Comparison of ENCODE assay signal across 19 cellular contexts in genomic region chr3:161251716-161252115, GRCh38. TPM values are rescaled to one million over a fixed set of nuclear protein-coding genes. Genes with fewer than 3 reads are reported as not detected.
DNase-seq lines count a peak whose midpoint lies in the region; ATAC-seq, FAIRE-seq and TF ChIP-seq lines count a peak whose summit lies in the region.
"Had no signal": no experiment of that assay in that cellular context is flagged by ENCODE, and none has a peak within 500 bp of the region (broad histone marks: within the 10 kb centered on the region; RNA-seq: fewer than 3 reads in every experiment).

No MANE protein-coding gene starts in this region.

- POLR2A ChIA-PET in IMR-90 (lab: Charles Lee; ENCODE audit: unreplicated experiment) = no interaction called here
- POLR2A ChIA-PET in RWPE1 (lab: Yijun Ruan, JAX; ENCODE audit: low non-redundant PET) = no interaction called here

- intact Hi-C loops in IMR-90 (cut with micrococcal nuclease) = no loop called here

- no peak for TF ChIP-seq RAD21 in IMR-90 (IDR thresholded peaks at IDR 0.05; ENCODE audit: low read length)

- no peak overlapping the region for H4K5ac ChIP-seq in IMR-90 (ENCODE audit: low read depth, low read length)

- ATAC-seq in IMR-90 (ENCODE audit: low read depth) = no peak
- no peak for ATAC-seq in GM18498 (IDR thresholded peaks at IDR 0.05; ENCODE audit: unreplicated experiment)
- no peak for ATAC-seq in GM21367 (IDR thresholded peaks at IDR 0.05; ENCODE audit: unreplicated experiment)
- ATAC-seq: HCT116 had no signal

- in situ Hi-C loops in IMR-90 (cut with MboI; ENCODE audit: low sequenced_read_pairs) = no loop called here

- no TSS peak for BruUV-seq in IMR-90 (replicated peaks; lab: Mats Ljungman, UMichigan)

- H4K91ac ChIP-seq in IMR-90 (ENCODE audit: insufficient read depth, low read depth, low read length) = no peak overlapping the region

- no peak overlapping the region for H2BK15ac ChIP-seq in IMR-90 (ENCODE audit: low read depth, low read length)

- no peak overlapping the region for H3K18ac ChIP-seq in IMR-90 (ENCODE audit: low read depth, low read length)

- no peaks in the 10 kb centered on the region for H4K20me1 ChIP-seq in IMR-90 (ENCODE audit: insufficient read depth, low read length)

- no peak overlapping the region for H3K14ac ChIP-seq in IMR-90 (replicated peaks; ENCODE audit: low read depth, low read length)

- H3K4me3 ChIP-seq in IMR-90 (ENCODE audit: insufficient read depth, low read depth, low read length) (no peak overlapping the region), bronchial epithelial cell (ENCODE audit: low read depth, low read length) (no peak overlapping the region)

- TF ChIP-seq CTCF in IMR-90 (conservative IDR thresholded peaks at IDR 0.05; ENCODE audit: low read depth, low read length) = no peak
- TF ChIP-seq CTCF in RWPE1 (conservative IDR thresholded peaks at IDR 0.05; ENCODE audit: low read depth) = no peak
- TF ChIP-seq CTCF in bronchial epithelial cell (IDR thresholded peaks at IDR 0.05; ENCODE audit: insufficient read depth, low read length, severe bottlenecking) = no peak

- WGBS in IMR-90 (ENCODE audit: extremely low coverage in 2 of 2, insufficient read length in 1 of 2), 2 experiments = no CpG with 5 or more reads among the region's 2 CpGs

- TF ChIP-seq POLR2A in IMR-90 (IDR thresholded peaks at IDR 0.05; ENCODE audit: low read depth, low read length) = no peak

- H3K4me1 ChIP-seq in IMR-90 (ENCODE audit: control insufficient read depth, insufficient read depth, low read length) = peaks cover 8% of the 10 kb centered on the region
- H3K4me1 ChIP-seq: BE2C had no signal

- H3K23ac ChIP-seq in IMR-90 (ENCODE audit: low read depth, low read length) = no peak overlapping the region

- H3K4ac ChIP-seq in IMR-90 (ENCODE audit: low read depth, low read length) = no peak overlapping the region

- H3K4me2 ChIP-seq in IMR-90 (ENCODE audit: low read depth, low read length) = no peak overlapping the region

- peak overlapping the region; percentile 41 for H2BK5ac ChIP-seq in IMR-90 (ENCODE audit: low read depth, low read length, poor library complexity, severe bottlenecking)

- H3K27ac ChIP-seq in IMR-90 (ENCODE audit: insufficient read depth, low read length) (no peak overlapping the region), RWPE1 (no peak overlapping the region)

- H3K9ac ChIP-seq in IMR-90 (ENCODE audit: low read depth, low read length) = no peak overlapping the region

- no peak overlapping the region for H2BK120ac ChIP-seq in IMR-90 (ENCODE audit: low read depth, low read length)

- H3K79me1 ChIP-seq in IMR-90 (ENCODE audit: low read depth in 1 of 2, low read length in 2 of 2) = peaks cover 19% of the 10 kb centered on the region in 2 experiments

- DNase-seq in IMR-90 (no peak), RWPE1 (ENCODE audit: low spot score) (peak; percentile 27), bronchial epithelial cell (ENCODE audit: low read depth) (peak; percentile 89), SKM-1 (lab: John Stamatoyannopoulos, UW; ENCODE audit: unreplicated experiment) (no peak)
- DNase-seq: ACHN; BE2C; C1 segment of cervical spinal cord; CD4-positive, CD25-positive, alpha-beta regulatory T cell; CD8-positive, alpha-beta memory T cell; COR-L47; GDM1; GOT3; H7; HFFc6 had no signal

- H4K8ac ChIP-seq in IMR-90 (ENCODE audit: low read depth in 2 of 2, low read length in 2 of 2) = no peak overlapping the region

- H2AK9ac ChIP-seq in IMR-90 (replicated peaks; ENCODE audit: low read depth, low read length, poor library complexity) = no peak overlapping the region

- dilution Hi-C loops in IMR-90 (cut with HindIII; ENCODE audit: low sequenced_read_pairs, unreplicated experiment) = no loop called here

- H3K27me3 ChIP-seq in IMR-90 (ENCODE audit: control insufficient read depth, insufficient read depth, low read length) (no peaks in the 10 kb centered on the region), bronchial epithelial cell (ENCODE audit: control insufficient read depth, insufficient read depth, low read length) (no peaks in the 10 kb centered on the region)
- H3K27me3 ChIP-seq: BE2C had no signal

- CTCF ChIA-PET in IMR-90 (lab: Yijun Ruan, JAX) = interaction anchor here (1.9 kb wide), 1 partner anchor 21 kb away, joined by 5 read pairs; no protein-coding TSS in a partner anchor
- CTCF ChIA-PET in RWPE1 (lab: Yijun Ruan, JAX) = interaction anchor here (0.7 kb wide), 1 partner anchor 23 kb away, joined by 3 read pairs; no protein-coding TSS in a partner anchor

- H2AK5ac ChIP-seq in IMR-90 (ENCODE audit: low read depth, low read length) = no peak overlapping the region

- no peak overlapping the region for H2BK20ac ChIP-seq in IMR-90 (ENCODE audit: low read depth, low read length)

- no peak overlapping the region for H3K56ac ChIP-seq in IMR-90 (ENCODE audit: extremely low read depth, insufficient read depth, low read length)

- no peaks in the 10 kb centered on the region for H3K9me3 ChIP-seq in IMR-90 (ENCODE audit: control insufficient read depth, insufficient read depth, low read length)
- H3K9me3 ChIP-seq: BE2C had no signal

- peaks cover 34% of the 10 kb centered on the region for H3K36me3 ChIP-seq in IMR-90 (ENCODE audit: control insufficient read depth, insufficient read depth, low read length)
- peaks cover 9% of the 10 kb centered on the region for H3K36me3 ChIP-seq in bronchial epithelial cell (ENCODE audit: control insufficient read depth, insufficient read depth, low read length)

- peaks cover 4% of the 10 kb centered on the region for H3K9me1 ChIP-seq in IMR-90 (ENCODE audit: insufficient read depth, low read length)

- no peak overlapping the region for H2AFZ ChIP-seq in IMR-90 (replicated peaks; ENCODE audit: low read length, poor library complexity)

- no peak for FAIRE-seq in bronchial epithelial cell (lab: Jason Lieb, UNC)
- FAIRE-seq: GM12892, HTR-8/SVneo had no signal

TF ChIP-seq in IMR-90, 13 proteins besides CTCF, POLR2A, EP300 and RAD21:
- TF ChIP-seq USF2 (IDR thresholded peaks at IDR 0.05; ENCODE audit: low read depth, low read length) (no peak), CHD1 (IDR thresholded peaks at IDR 0.05; ENCODE audit: low read depth, low read length) (no peak), ELK1 (IDR thresholded peaks at IDR 0.05; ENCODE audit: borderline replicate concordance, low read depth, low read length) (no peak), MXI1 (IDR thresholded peaks at IDR 0.05; ENCODE audit: borderline replicate concordance, low read depth, low read length) (no peak), RCOR1 (IDR thresholded peaks at IDR 0.05; ENCODE audit: insufficient replicate concordance, low read length) (no peak), MAFK (IDR thresholded peaks at IDR 0.05; ENCODE audit: low read depth, low read length) (no peak), NFE2L2 (IDR thresholded peaks at IDR 0.05; ENCODE audit: low read depth, low read length) (no peak), SMC3 (IDR thresholded peaks at IDR 0.05; ENCODE audit: low read depth, low read length) (no peak), BHLHE40 (IDR thresholded peaks at IDR 0.05; ENCODE audit: low read depth, low read length) (no peak)

RNA-seq across cellular contexts. Expression of gene NMD3, which starts 30.6 kb away (rescaled TPM):
- total RNA-seq in IMR-90 (2012; rRNA removed) (95.0 and 103 TPM in 2 replicates), bronchial epithelial cell (65.2 and 153 TPM in 2 replicates)
- polyA plus RNA-seq in IMR-90 (2012; rRNA removed) = 26.5 and 33.8 TPM in 2 replicates
- polyA plus RNA-seq in IMR-90 (2012; cell fraction: cytosol; rRNA removed) = 5.9 and 6.4 TPM in 2 replicates
- polyA plus RNA-seq in IMR-90 (2012; cell fraction: nucleus; rRNA removed; ENCODE audit: low replicate concordance) = 5.1 and 23.1 TPM in 2 replicates

Comparison
In these comparisons a context has a peak if more than half of its experiments do, and no peak if none do; other contexts are left out.
1. DNase-seq: peak in RWPE1 (single experiment) and bronchial epithelial cell (single experiment); none in IMR-90 (single experiment) and SKM-1 (single experiment).